ENCODE assay signal across 21 cellular contexts in the genomic region with DNA sequence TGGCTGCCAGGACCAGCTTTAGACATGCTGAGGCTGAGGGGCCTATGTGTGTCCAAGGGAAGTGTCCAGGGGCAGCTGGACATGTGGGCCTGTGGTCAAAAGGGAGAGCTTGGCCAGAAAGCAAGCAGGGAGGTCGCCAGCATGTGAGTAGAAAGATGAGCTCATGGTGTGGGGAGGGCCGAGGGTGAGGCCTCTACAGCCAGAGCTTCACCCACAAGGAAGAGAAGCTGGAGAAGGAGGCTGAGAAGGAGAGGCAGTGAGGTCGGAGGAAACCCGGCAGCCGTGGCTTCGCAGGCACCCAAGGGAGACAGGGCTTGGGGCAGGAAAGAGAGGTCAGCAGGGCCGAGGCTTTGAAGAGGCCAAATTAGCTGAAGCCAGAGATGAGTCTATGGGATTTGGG. TPM values are rescaled to one million over a fixed set of nuclear protein-coding genes. Genes with fewer than 3 reads are reported as not detected.
A peak's percentile ranks its signal among the peaks of the same experiment; 100 is the strongest.
DNase-seq lines count a peak whose midpoint lies in the region; ATAC-seq and TF ChIP-seq lines count a peak whose summit lies in the region.
"Had no signal": no experiment of that assay in that cellular context is flagged by ENCODE, and none has a peak within 500 bp of the region (broad histone marks: within the 10 kb centered on the region; RNA-seq: fewer than 3 reads in every experiment).

No MANE protein-coding gene starts in this region.

- H3K4me1 Mint-ChIP-seq in activated naive CD4-positive, alpha-beta T cell treated with anti-CD3 and anti-CD28 coated beads, Interleukin-2, amount 50 U/mL, for 24 hours = peaks cover 3% of the 10 kb centered on the region
- H3K4me1 Mint-ChIP-seq in WTC11 = peaks cover 78% of the 10 kb centered on the region

- no peaks in the 10 kb centered on the region for H3K36me3 Mint-ChIP-seq in activated naive CD4-positive, alpha-beta T cell treated with anti-CD3 and anti-CD28 coated beads, Interleukin-2, amount 50 U/mL, for 24 hours
- H3K36me3 Mint-ChIP-seq in WTC11 = no peaks in the 10 kb centered on the region
- H3K36me3 Mint-ChIP-seq: CD8-positive, alpha-beta T cell had no signal

- TF ChIP-seq POLR2A in erythroblast (IDR thresholded peaks at IDR 0.05; ENCODE audit: low read length) = no peak

- H2AFZ ChIP-seq in neuronal stem cell (ENCODE audit: low read length) = no peak overlapping the region

- DNase-seq in activated naive CD4-positive, alpha-beta T cell (lab: John Stamatoyannopoulos, UW) = no peak
- DNase-seq in WTC11 (ENCODE audit: low spot score) (no peak), left ventricle myocardium superior (peak; percentile 55), neuronal stem cell (ENCODE audit: low spot score) (no peak), mesenteric fat pad (ENCODE audit: low spot score) (no peak), erythroblast (lab: John Stamatoyannopoulos, UW) (no peak)
- DNase-seq: CD8-positive, alpha-beta T cell; DND-41; GOT3; NCI-H1048; NCI-H1436 treated with DMSO at 0.1 percent for 48 hours; NCI-H2029 treated with DMSO at 0.1 percent for 48 hours; NCI-H510A; NCI-H774 had no signal

- no peaks in the 10 kb centered on the region for H3K79me1 ChIP-seq in neuronal stem cell (ENCODE audit: low read depth, low read length)

- intact Hi-C loops in left ventricle myocardium superior (cut with micrococcal nuclease) = loop anchor here (5.0 kb wide), 1 partner anchor 40 kb away; no protein-coding TSS in a partner anchor

- H2BK120ac ChIP-seq in neuronal stem cell (ENCODE audit: low read depth, low read length) = no peak overlapping the region

- H3K9me3 Mint-ChIP-seq in activated naive CD4-positive, alpha-beta T cell treated with anti-CD3 and anti-CD28 coated beads, Interleukin-2, amount 50 U/mL, for 24 hours = no peaks in the 10 kb centered on the region
- no peaks in the 10 kb centered on the region for H3K9me3 Mint-ChIP-seq in WTC11
- H3K9me3 Mint-ChIP-seq: CD8-positive, alpha-beta T cell had no signal

- no peak overlapping the region for H3K14ac ChIP-seq in neuronal stem cell (ENCODE audit: low read length)

- H3K27ac Mint-ChIP-seq in activated naive CD4-positive, alpha-beta T cell treated with anti-CD3 and anti-CD28 coated beads, Interleukin-2, amount 50 U/mL, for 24 hours = peak overlapping the region; percentile 60
- peak overlapping the region; percentile 37 for H3K27ac Mint-ChIP-seq in WTC11
- H3K27ac Mint-ChIP-seq: CD8-positive, alpha-beta T cell had no signal

- ATAC-seq in WTC11 (no peak), left ventricle myocardium superior (peak; percentile 5), GM18873 (IDR thresholded peaks at IDR 0.05; ENCODE audit: low FRiP score, unreplicated experiment) (no peak)
- ATAC-seq: CD8-positive, alpha-beta T cell had no signal

- no peak overlapping the region for H3K27ac ChIP-seq in neuronal stem cell (replicated peaks; ENCODE audit: low read length)
- H3K27ac ChIP-seq: 22Rv1, BLaER1, KMS-11, RWPE1 had no signal

- no peak overlapping the region for H3K18ac ChIP-seq in neuronal stem cell (ENCODE audit: low read length)

- H2BK15ac ChIP-seq in neuronal stem cell (ENCODE audit: low read length) = peak overlapping the region; percentile 54

- CTCF ChIA-PET in WTC11 (lab: Charles Lee) = interaction anchor here (0.6 to 10.4 kb wide), 15 partner anchors 20 to 498 kb away, joined by 3 to 234 read pairs (median 6); a partner anchor contains a TSS

- POLR2A ChIA-PET in WTC11 (lab: Charles Lee) = interaction anchor here (0.6 kb wide), 3 partner anchors 9 to 228 kb away, joined by 3 to 4 read pairs (median 4); no protein-coding TSS in a partner anchor

- peaks cover 22 to 27% of the 10 kb centered on the region in 2 donors for H3K4me1 ChIP-seq in neuronal stem cell (ENCODE audit: control insufficient read depth in 2 of 2, insufficient read depth in 1 of 2, low read depth in 1 of 2, low read length in 2 of 2)

- peak overlapping the region in 1 of 2 donors; percentile 40 for H3K4me3 ChIP-seq in neuronal stem cell (ENCODE audit: low read length in 2 of 2)
- H3K4me3 ChIP-seq: BLaER1 had no signal

- H2BK5ac ChIP-seq in neuronal stem cell (ENCODE audit: low read length) = no peak overlapping the region

- H3K27me3 ChIP-seq in neuronal stem cell (ENCODE audit: control insufficient read depth in 3 of 3, insufficient read depth in 3 of 3, low read depth in 1 of 3, low read length in 3 of 3) = peaks cover 14 to 38% (median 25%) of the 10 kb centered on the region in 3 experiments

- peak overlapping the region; percentile 26 for H3K4ac ChIP-seq in neuronal stem cell (ENCODE audit: low read length)

- peak overlapping the region; percentile 11 for H2AK5ac ChIP-seq in neuronal stem cell (ENCODE audit: low read depth, low read length)

- no peak for TF ChIP-seq CTCF in WTC11 (IDR thresholded peaks at IDR 0.05)

- no peak overlapping the region for H3K4me2 ChIP-seq in neuronal stem cell (ENCODE audit: insufficient read depth, low read length, poor library complexity, severe bottlenecking)
- H3K4me2 ChIP-seq: BLaER1, KMS-11 had no signal

- H3K9me3 ChIP-seq in neuronal stem cell (replicated peaks in 1 of 2; ENCODE audit: control insufficient read depth in 2 of 2, insufficient read depth in 1 of 2, low read depth in 1 of 2, low read length in 2 of 2) = no peaks in the 10 kb centered on the region
- H3K9me3 ChIP-seq: BLaER1 had no signal

- no peak overlapping the region for H3K9ac ChIP-seq in neuronal stem cell (ENCODE audit: low read depth, low read length, poor library complexity)
- H3K9ac ChIP-seq: BLaER1, KMS-11 had no signal

- H3K4me3 Mint-ChIP-seq in activated naive CD4-positive, alpha-beta T cell treated with anti-CD3 and anti-CD28 coated beads, Interleukin-2, amount 50 U/mL, for 24 hours = no peak overlapping the region
- H3K4me3 Mint-ChIP-seq in WTC11 = no peak overlapping the region
- H3K4me3 Mint-ChIP-seq: CD8-positive, alpha-beta T cell had no signal

- H2BK12ac ChIP-seq in neuronal stem cell (ENCODE audit: low read length) = peak overlapping the region; percentile 7

- H3K36me3 ChIP-seq in neuronal stem cell (replicated peaks in 1 of 2; ENCODE audit: control insufficient read depth in 2 of 2, insufficient read depth in 2 of 2, low read length in 2 of 2) = no peaks in the 10 kb centered on the region
- H3K36me3 ChIP-seq: BLaER1 had no signal

- peaks cover 24% of the 10 kb centered on the region for H3K27me3 Mint-ChIP-seq in activated naive CD4-positive, alpha-beta T cell treated with anti-CD3 and anti-CD28 coated beads, Interleukin-2, amount 50 U/mL, for 24 hours
- peaks cover 12% of the 10 kb centered on the region for H3K27me3 Mint-ChIP-seq in WTC11 (ENCODE audit: low read depth)

- no peak overlapping the region for H4K8ac ChIP-seq in neuronal stem cell (ENCODE audit: low read depth, low read length)

- H3K23ac ChIP-seq in neuronal stem cell (ENCODE audit: low read depth, low read length, poor library complexity) = peak overlapping the region; percentile 44

- WGBS in neuronal stem cell (ENCODE audit: extremely low coverage in 2 of 2, insufficient read length in 2 of 2, insufficient replicate concordance in 1 of 2), 2 donors = no CpG with 5 or more reads among the region's 7 CpGs

- no peak overlapping the region for H4K91ac ChIP-seq in neuronal stem cell (ENCODE audit: low read depth, low read length, poor library complexity)

TF ChIP-seq in WTC11, 78 proteins besides CTCF, POLR2A, EP300 and RAD21 (continues in another document):
- TF ChIP-seq FOXP1 (CRISPR knock-in tag; IDR thresholded peaks at IDR 0.05; ENCODE audit: borderline replicate concordance) (no peak), ELF4 (CRISPR knock-in tag; IDR thresholded peaks at IDR 0.05; ENCODE audit: low read depth) (no peak), RORB (CRISPR knock-in tag; IDR thresholded peaks at IDR 0.05) (no peak), FOXJ3 (CRISPR knock-in tag; IDR thresholded peaks at IDR 0.05; ENCODE audit: borderline replicate concordance) (no peak), ZNF317 (CRISPR knock-in tag; IDR thresholded peaks at IDR 0.05; ENCODE audit: borderline replicate concordance, low read depth) (no peak), TCF7 (CRISPR knock-in tag; IDR thresholded peaks at IDR 0.05; ENCODE audit: low read depth) (no peak)
- TF ChIP-seq, protein P1, sequence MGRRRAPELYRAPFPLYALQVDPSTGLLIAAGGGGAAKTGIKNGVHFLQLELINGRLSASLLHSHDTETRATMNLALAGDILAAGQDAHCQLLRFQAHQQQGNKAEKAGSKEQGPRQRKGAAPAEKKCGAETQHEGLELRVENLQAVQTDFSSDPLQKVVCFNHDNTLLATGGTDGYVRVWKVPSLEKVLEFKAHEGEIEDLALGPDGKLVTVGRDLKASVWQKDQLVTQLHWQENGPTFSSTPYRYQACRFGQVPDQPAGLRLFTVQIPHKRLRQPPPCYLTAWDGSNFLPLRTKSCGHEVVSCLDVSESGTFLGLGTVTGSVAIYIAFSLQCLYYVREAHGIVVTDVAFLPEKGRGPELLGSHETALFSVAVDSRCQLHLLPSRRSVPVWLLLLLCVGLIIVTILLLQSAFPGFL (CRISPR knock-in tag; IDR thresholded peaks at IDR 0.05; ENCODE audit: borderline replicate concordance) = no peak

RNA-seq across cellular contexts. Expression of a gene that starts 4.0 kb away (rescaled TPM):
- total RNA-seq in WTC11 (2021) (33.4 to 38.3 TPM (median 36.4 TPM) in 3 replicates), left ventricle myocardium superior (0.89 TPM), mesenteric fat pad (0.71 TPM)
- polyA plus RNA-seq in neuronal stem cell (2013, experiment 1 of 2) = 1.1 TPM
- 0.78 TPM for polyA plus RNA-seq in neuronal stem cell (2013, experiment 2 of 2)
- total RNA-seq: CD8-positive, alpha-beta T cell had no signal

RNA-seq across cellular contexts. Expression of a gene that starts 10.7 kb away (rescaled TPM):
- total RNA-seq in WTC11 (2021) (4.2 to 4.9 TPM (median 4.6 TPM) in 3 replicates), left ventricle myocardium superior (3.5 TPM), mesenteric fat pad (9.5 TPM)
- 4.1 TPM for polyA plus RNA-seq in neuronal stem cell (2013, experiment 1 of 2)
- polyA plus RNA-seq in neuronal stem cell (2013, experiment 2 of 2) = 4.7 TPM
- total RNA-seq: CD8-positive, alpha-beta T cell had no signal

RNA-seq across cellular contexts. Expression of a gene that starts 33.7 kb away (rescaled TPM):
- total RNA-seq in WTC11 (2021) = 0.57 to 0.74 TPM (median 0.64 TPM) in 3 replicates
- total RNA-seq in left ventricle myocardium superior = 8.9 TPM
- polyA plus RNA-seq in neuronal stem cell (2013, experiment 1 of 2) = 20.8 TPM
- 19.8 TPM for polyA plus RNA-seq in neuronal stem cell (2013, experiment 2 of 2)
- total RNA-seq in mesenteric fat pad = 4.8 TPM
- total RNA-seq: CD8-positive, alpha-beta T cell had no signal

RNA-seq across cellular contexts. Expression of a gene that starts 54.0 kb away (rescaled TPM):
- total RNA-seq in WTC11 (2021) = 32.5 to 44.1 TPM (median 33.8 TPM) in 3 replicates
- 66.6 TPM for total RNA-seq in left ventricle myocardium superior
- 20.8 TPM for polyA plus RNA-seq in neuronal stem cell (2013, experiment 1 of 2)
- polyA plus RNA-seq in neuronal stem cell (2013, experiment 2 of 2) = 20.9 TPM
- total RNA-seq in mesenteric fat pad = 89.5 TPM

RNA-seq across cellular contexts. Expression of a gene that starts 56.4 kb away (rescaled TPM):
- total RNA-seq in WTC11 (2021) (not detected in 3 replicates), left ventricle myocardium superior (not detected), mesenteric fat pad (not detected)
- not detected for polyA plus RNA-seq in neuronal stem cell (2013, experiment 1 of 2)
- not detected for polyA plus RNA-seq in neuronal stem cell (2013, experiment 2 of 2)
- total RNA-seq: CD8-positive, alpha-beta T cell; M059J had no signal

Comparison
In these comparisons a context has a peak if more than half of its experiments do, and no peak if none do; other contexts are left out.
1. RNA of a gene that starts 4.0 kb away (total RNA-seq): 33.4 to 38.3 TPM in WTC11; 0.89 TPM in left ventricle myocardium superior (single experiment) and 0.71 TPM in mesenteric fat pad (single experiment); every median in the first group is over 10 times any median in the second.